Comparison of ENCODE assay signal across 24 cellular contexts in the genomic region with DNA sequence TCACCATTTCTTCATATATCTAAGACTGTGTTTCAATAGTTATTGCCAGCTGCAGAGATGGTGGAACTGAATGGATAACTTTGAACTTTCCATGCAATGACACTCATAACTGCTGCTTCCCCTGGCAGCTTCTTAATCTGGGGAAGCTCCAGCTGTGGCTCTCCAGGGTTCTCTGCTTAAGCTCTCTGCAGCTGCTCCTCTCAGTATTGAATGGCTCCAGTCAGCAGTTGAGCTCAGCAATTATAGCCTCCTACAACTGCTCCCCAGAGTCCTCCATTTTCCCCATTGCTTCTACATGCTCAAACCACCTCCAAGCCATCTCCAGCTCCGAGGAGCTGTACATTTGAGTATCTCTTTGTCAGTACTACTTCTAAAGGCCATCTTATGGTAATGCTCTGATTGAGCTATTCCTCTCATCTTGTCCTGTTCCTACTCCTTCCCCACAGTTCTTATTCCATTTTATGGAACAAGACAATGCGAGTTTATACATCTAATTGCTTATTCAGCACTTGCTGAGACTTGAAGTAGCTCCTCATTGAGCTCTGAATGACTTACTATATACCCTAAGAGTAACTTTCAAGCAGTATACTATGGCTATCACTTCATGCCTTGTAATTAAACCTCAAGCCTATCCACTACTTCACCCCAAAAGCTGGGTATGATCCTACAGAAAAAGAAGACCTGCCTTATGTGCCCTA.
DNase-seq lines count a peak whose midpoint lies in the region; ATAC-seq and TF ChIP-seq lines count a peak whose summit lies in the region.
"Had no signal": no experiment of that assay in that cellular context is flagged by ENCODE, and none has a peak within 500 bp of the region (broad histone marks: within the 10 kb centered on the region; RNA-seq: fewer than 3 reads in every experiment).

No MANE protein-coding gene starts in this region.

- no peaks in the 10 kb centered on the region for H3K9me3 ChIP-seq in right atrium auricular region
- no peaks in the 10 kb centered on the region for H3K9me3 ChIP-seq in SJCRH30 (replicated peaks)
- H3K9me3 ChIP-seq: esophagus muscularis mucosa, gastrocnemius medialis had no signal

- H3K36me3 ChIP-seq in right atrium auricular region: no peaks in the 10 kb centered on the region
- H3K36me3 ChIP-seq in SJCRH30: no peaks in the 10 kb centered on the region
- H3K36me3 ChIP-seq: esophagus muscularis mucosa, gastrocnemius medialis had no signal

- no peaks in the 10 kb centered on the region for H3K4me1 ChIP-seq in right atrium auricular region
- H3K4me1 ChIP-seq in SJCRH30: no peaks in the 10 kb centered on the region
- H3K4me1 ChIP-seq: esophagus muscularis mucosa, gastrocnemius medialis had no signal

- intact Hi-C loops in Right ventricle myocardium superior (cut with DNase I): no loop called here

- TF ChIP-seq CTCF in right atrium auricular region (IDR thresholded peaks at IDR 0.05): no peak

- H3K27ac ChIP-seq in right atrium auricular region (no peak overlapping the region), SJCRH30 (no peak overlapping the region)
- H3K27ac ChIP-seq: esophagus muscularis mucosa, gastrocnemius medialis, KMS-11 had no signal

- H3K4me3 ChIP-seq in right atrium auricular region (no peak overlapping the region), SJCRH30 (no peak overlapping the region)
- H3K4me3 ChIP-seq: esophagus muscularis mucosa, gastrocnemius medialis, GM12878 had no signal

- H3K27me3 ChIP-seq in right atrium auricular region (no peaks in the 10 kb centered on the region), SJCRH30 (no peaks in the 10 kb centered on the region; the same call in 1 of the 2 replicates)
- H3K27me3 ChIP-seq: esophagus muscularis mucosa, gastrocnemius medialis had no signal

- DNase-seq in Right ventricle myocardium superior (peak; percentile 40), right atrium auricular region (ENCODE audit: low spot score) (no peak), NCI-H146 (lab: John Stamatoyannopoulos, UW) (peak; percentile 91), SJCRH30 (peak; percentile 50 to 74), HT-29 (ENCODE audit: low spot score) (no peak)
- DNase-seq: activated CD4-positive, alpha-beta T cell treated with anti-CD3 and anti-CD28 coated beads for 48 hours; activated CD8-positive, alpha-beta memory T cell treated with anti-CD3 and anti-CD28 coated beads, Interleukin-2, amount 10 ng/mL, durations not matched to agents 7 days and 5 days; activated naive CD8-positive, alpha-beta T cell treated with anti-CD3 and anti-CD28 coated beads for 36 hours; effector memory CD4-positive, alpha-beta T cell; gastrocnemius medialis; hypothalamus; kidney; mammary epithelial cell; naive B cell; NCI-H1048; OCI-M1; SHP77 treated with DMSO at 0.1 percent for 48 hours; T-helper 1 cell had no signal

- ATAC-seq in Right ventricle myocardium superior (ENCODE audit: poor library complexity) (peak; percentile 36), GM21737 (IDR thresholded peaks at IDR 0.05; ENCODE audit: unreplicated experiment) (no peak), HG02840 (IDR thresholded peaks at IDR 0.05; ENCODE audit: low FRiP score, unreplicated experiment) (no peak), HG02938 (IDR thresholded peaks at IDR 0.05; ENCODE audit: unreplicated experiment) (no peak)
- ATAC-seq: activated CD8-positive, alpha-beta memory T cell treated with anti-CD3 and anti-CD28 coated beads, Interleukin-2, amount 10 ng/mL, durations not matched to agents 7 days and 5 days; gastrocnemius medialis; GM12878 had no signal

Comparison
In these comparisons a context has a peak if more than half of its experiments do, and no peak if none do; other contexts are left out.
1. DNase-seq: peak in Right ventricle myocardium superior (single experiment), NCI-H146 (single experiment) and SJCRH30 (2 of 2); none in right atrium auricular region (single experiment) and HT-29 (single experiment).